In genomic region chr2:196435189-196435588, GRCh38 we compare ENCODE assay signal across 18 cellular contexts.
DNase-seq lines count a peak whose midpoint lies in the region; ATAC-seq and TF ChIP-seq lines count a peak whose summit lies in the region.
"Had no signal": no experiment of that assay in that cellular context is flagged by ENCODE, and none has a peak within 500 bp of the region (broad histone marks: within the 10 kb centered on the region; RNA-seq: fewer than 3 reads in every experiment).

No MANE protein-coding gene starts in this region.

- intact Hi-C loops in left ventricle myocardium superior (cut with micrococcal nuclease) = no loop called here

- H3K4me3 ChIP-seq in choroid plexus epithelial cell (ENCODE audit: low read depth, low read length) (no peak overlapping the region), fibroblast of villous mesenchyme (ENCODE audit: low read depth, low read length) (no peak overlapping the region)
- H3K4me3 ChIP-seq: A549 had no signal

- ATAC-seq in GM21619 (IDR thresholded peaks at IDR 0.05; ENCODE audit: unreplicated experiment) = no peak
- ATAC-seq in left ventricle myocardium superior = no peak
- ATAC-seq in stimulated activated naive B cell treated with anti-CD40 and anti-IgM and Interleukin-4, amounts not matched to agents 10 μg/mL and 1 μg/mL and 100 μg/mL, for 72 hours (replicated peaks) = no peak
- ATAC-seq: A549 had no signal

- H3K27ac Mint-ChIP-seq in stimulated activated naive B cell treated with anti-CD40 and anti-IgM and Interleukin-4, amounts not matched to agents 10 μg/mL and 1 μg/mL and 100 μg/mL, for 72 hours = no peak overlapping the region
- H3K27ac Mint-ChIP-seq: CD4-positive, alpha-beta T cell had no signal

- no peaks in the 10 kb centered on the region for H3K36me3 Mint-ChIP-seq in stimulated activated naive B cell treated with anti-CD40 and anti-IgM and Interleukin-4, amounts not matched to agents 10 μg/mL and 1 μg/mL and 100 μg/mL, for 72 hours

- no peak for TF ChIP-seq CTCF in choroid plexus epithelial cell (conservative IDR thresholded peaks at IDR 0.05; ENCODE audit: low read depth, low read length)
- no peak for TF ChIP-seq CTCF in fibroblast of villous mesenchyme (IDR thresholded peaks at IDR 0.05; ENCODE audit: insufficient read depth, low read depth, low read length)

- peak; percentile 14 for DNase-seq in AG08395 (ENCODE audit: low spot score)
- peak; percentile 12 for DNase-seq in M059J (ENCODE audit: low read depth)
- DNase-seq in choroid plexus epithelial cell (ENCODE audit: low read depth) = peak; percentile 17
- DNase-seq in fibroblast of villous mesenchyme (ENCODE audit: low read depth) = peak; percentile 31
- DNase-seq in left ventricle myocardium superior = no peak
- DNase-seq in stimulated activated naive B cell treated with anti-CD40 and anti-IgM and Interleukin-4, amounts not matched to agents 10 μg/mL and 1 μg/mL and 100 μg/mL, for 72 hours = no peak
- no peak for DNase-seq in SKM-1 (lab: John Stamatoyannopoulos, UW; ENCODE audit: unreplicated experiment)
- DNase-seq: BE2C; CD4-positive, alpha-beta T cell; DMS53; GOT3; KG1; NCI-H1048; NCI-H1436 treated with DMSO at 0.1 percent for 48 hours; NCI-H2081; NCI-H510A had no signal

- peaks cover 3 to 7% of the 10 kb centered on the region in 2 donors for H3K4me1 Mint-ChIP-seq in stimulated activated naive B cell treated with anti-CD40 and anti-IgM and Interleukin-4, amounts not matched to agents 10 μg/mL and 1 μg/mL and 100 μg/mL, for 72 hours

- peaks cover 0 to 2% of the 10 kb centered on the region in 2 donors for H3K9me3 Mint-ChIP-seq in stimulated activated naive B cell treated with anti-CD40 and anti-IgM and Interleukin-4, amounts not matched to agents 10 μg/mL and 1 μg/mL and 100 μg/mL, for 72 hours
- H3K9me3 Mint-ChIP-seq: CD4-positive, alpha-beta T cell had no signal

- H3K27me3 Mint-ChIP-seq in stimulated activated naive B cell treated with anti-CD40 and anti-IgM and Interleukin-4, amounts not matched to agents 10 μg/mL and 1 μg/mL and 100 μg/mL, for 72 hours = peaks cover 0 to 5% of the 10 kb centered on the region in 2 donors

- H3K4me3 Mint-ChIP-seq in stimulated activated naive B cell treated with anti-CD40 and anti-IgM and Interleukin-4, amounts not matched to agents 10 μg/mL and 1 μg/mL and 100 μg/mL, for 72 hours = no peak overlapping the region
- H3K4me3 Mint-ChIP-seq: CD4-positive, alpha-beta T cell had no signal

Comparison
In these comparisons a context has a peak if more than half of its experiments do, and no peak if none do; other contexts are left out.
1. DNase-seq: peak in AG08395 (single experiment), M059J (single experiment), choroid plexus epithelial cell (single experiment) and fibroblast of villous mesenchyme (single experiment); none in left ventricle myocardium superior (single experiment), stimulated activated naive B cell treated with anti-CD40 and anti-IgM and Interleukin-4, amounts not matched to agents 10 μg/mL and 1 μg/mL and 100 μg/mL, for 72 hours (single experiment) and SKM-1 (single experiment).